13 cellular contexts compared by ENCODE assay signal in genomic region chr5:115977988-115978387, GRCh38. TPM values are rescaled to one million over a fixed set of nuclear protein-coding genes. Genes with fewer than 3 reads are reported as not detected.
DNase-seq lines count a peak whose midpoint lies in the region; ATAC-seq, FAIRE-seq and TF ChIP-seq lines count a peak whose summit lies in the region.
"Had no signal": no experiment of that assay in that cellular context is flagged by ENCODE, and none has a peak within 500 bp of the region (broad histone marks: within the 10 kb centered on the region; RNA-seq: fewer than 3 reads in every experiment).

No MANE protein-coding gene starts in this region.

- TF ChIP-seq EP300 in HepG2 (IDR thresholded peaks at IDR 0.05; ENCODE audit: low read depth in 2 of 2, low read length in 2 of 2) = no peak
- TF ChIP-seq EP300 in HepG2 (CRISPR knock-in tag; IDR thresholded peaks at IDR 0.05; ENCODE audit: borderline replicate concordance) = no peak

- no TSS peak for BruUV-seq in HepG2 (replicated peaks; lab: Mats Ljungman, UMichigan)

- H3K36me3 Mint-ChIP-seq in chondrocyte (ENCODE audit: low read depth) = no peaks in the 10 kb centered on the region
- H3K36me3 Mint-ChIP-seq in endothelial cell (ENCODE audit: low read depth, unreplicated experiment) = no peaks in the 10 kb centered on the region
- H3K36me3 Mint-ChIP-seq: CD4-positive, CD25-positive, alpha-beta regulatory T cell had no signal

- DNase-seq in AG08395 (ENCODE audit: low spot score) (peak; percentile 79), chondrocyte (ENCODE audit: low spot score) (no peak), lower lobe of right lung (no peak), D341Med (ENCODE audit: low spot score) (no peak), endothelial cell (ENCODE audit: low spot score) (no peak), HepG2 (ENCODE audit: low spot score) (no peak)
- DNase-seq: CD4-positive, CD25-positive, alpha-beta regulatory T cell had no signal

- no peaks in the 10 kb centered on the region for H3K79me2 ChIP-seq in HepG2 (ENCODE audit: insufficient read depth, low read length)

- H3K27me3 Mint-ChIP-seq in chondrocyte (ENCODE audit: low read depth) (no peaks in the 10 kb centered on the region), endothelial cell (ENCODE audit: unreplicated experiment) (no peaks in the 10 kb centered on the region)

- H3K9ac ChIP-seq in HepG2 (ENCODE audit: insufficient read depth, low read depth, low read length) = no peak overlapping the region

- no peak overlapping the region for H2AFZ ChIP-seq in HepG2 (ENCODE audit: low read length)

- no peak for TF ChIP-seq POLR2A in HepG2 (IDR thresholded peaks at IDR 0.05; ENCODE audit: insufficient read depth in 1 of 2, low read depth in 2 of 2, low read length in 2 of 2)

- TF ChIP-seq CTCF in chondrocyte (IDR thresholded peaks at IDR 0.05) = no peak
- TF ChIP-seq CTCF in lower lobe of right lung (IDR thresholded peaks at IDR 0.05) = no peak
- no peak for TF ChIP-seq CTCF in endothelial cell (IDR thresholded peaks at IDR 0.05; ENCODE audit: unreplicated experiment)
- no peak for TF ChIP-seq CTCF in HepG2 (CRISPR knock-in tag; IDR thresholded peaks at IDR 0.05)

- H3K9me3 ChIP-seq in lower lobe of right lung (no peaks in the 10 kb centered on the region), HepG2 (ENCODE audit: low read length) (no peaks in the 10 kb centered on the region)

- peak; percentile 35 for ATAC-seq in HG02885 (IDR thresholded peaks at IDR 0.05; ENCODE audit: poor library complexity, unreplicated experiment)
- ATAC-seq in lower lobe of right lung = peak in 1 of 2 donors; percentile 36
- no peak for ATAC-seq in HepG2
- ATAC-seq in GM21528 (IDR thresholded peaks at IDR 0.05; ENCODE audit: low FRiP score, unreplicated experiment) = no peak

- 23% methylated on average over 2 of the region's 2 CpGs for WGBS in HepG2 (ENCODE audit: low lambda C conversion rate)

- H3K9me3 Mint-ChIP-seq in chondrocyte (ENCODE audit: low read depth) = peaks cover 7% of the 10 kb centered on the region
- H3K9me3 Mint-ChIP-seq in endothelial cell (ENCODE audit: unreplicated experiment) = no peaks in the 10 kb centered on the region
- H3K9me3 Mint-ChIP-seq: stimulated activated naive CD8-positive, alpha-beta T cell treated with anti-CD3 and anti-CD28 coated beads, Interleukin-15, Interleukin-2, amounts not matched to agents 100 ng/mL and 50 ng/mL, for 24 hours had no signal

- H3K27ac ChIP-seq in lower lobe of right lung = peak overlapping the region; percentile 22
- no peak overlapping the region for H3K27ac ChIP-seq in HepG2 (ENCODE audit: extremely low read length, insufficient read depth, low read length)

- H3K4me1 Mint-ChIP-seq in chondrocyte (ENCODE audit: low read depth) = peaks cover 30% of the 10 kb centered on the region
- H3K4me1 Mint-ChIP-seq in endothelial cell (ENCODE audit: unreplicated experiment) = peaks cover 9% of the 10 kb centered on the region
- H3K4me1 Mint-ChIP-seq: CD4-positive, CD25-positive, alpha-beta regulatory T cell had no signal

- H3K27me3 ChIP-seq in lower lobe of right lung (ENCODE audit: low read depth) (no peaks in the 10 kb centered on the region), HepG2 (ENCODE audit: control insufficient read depth in 1 of 2, insufficient read depth in 2 of 2, low read length in 2 of 2) (no peaks in the 10 kb centered on the region; a peak in 1 of 5 replicates)

- CTCF ChIA-PET in HepG2 (lab: Yijun Ruan, JAX; ENCODE audit: low intra/inter-chr PET ratio, low total read pairs) = no interaction called here

- in situ Hi-C loops in HepG2 (cut with HindIII; ENCODE audit: extremely low pct_ligation_motif_present, low pct_unique_long_range_greater_than_20kb) = no loop called here

- POLR2A ChIA-PET in HepG2 (lab: Yijun Ruan, JAX) = no interaction called here

- H3K4me3 Mint-ChIP-seq in chondrocyte (ENCODE audit: unreplicated experiment) = no peak overlapping the region
- no peak overlapping the region for H3K4me3 Mint-ChIP-seq in endothelial cell (ENCODE audit: unreplicated experiment)
- H3K4me3 Mint-ChIP-seq: CD4-positive, CD25-positive, alpha-beta regulatory T cell; stimulated activated naive CD8-positive, alpha-beta T cell treated with anti-CD3 and anti-CD28 coated beads, Interleukin-15, Interleukin-2, amounts not matched to agents 100 ng/mL and 50 ng/mL, for 24 hours had no signal

- intact Hi-C loops in lower lobe of right lung (cut with DNase I) (no loop called here), HepG2 (cut with micrococcal nuclease; ENCODE audit: unreplicated experiment) (no loop called here)

- H3K27ac Mint-ChIP-seq in chondrocyte (ENCODE audit: unreplicated experiment) (peak overlapping the region; percentile 67), endothelial cell (ENCODE audit: unreplicated experiment) (no peak overlapping the region)
- H3K27ac Mint-ChIP-seq: CD4-positive, CD25-positive, alpha-beta regulatory T cell; stimulated activated naive CD8-positive, alpha-beta T cell treated with anti-CD3 and anti-CD28 coated beads, Interleukin-15, Interleukin-2, amounts not matched to agents 100 ng/mL and 50 ng/mL, for 24 hours had no signal

- H4K20me1 ChIP-seq in HepG2 (ENCODE audit: insufficient read depth, low read length) = no peaks in the 10 kb centered on the region

- H3K36me3 ChIP-seq in lower lobe of right lung (no peaks in the 10 kb centered on the region), HepG2 (replicated peaks in 1 of 2; ENCODE audit: control insufficient read depth in 1 of 2, insufficient read depth in 2 of 2, low read length in 2 of 2) (no peaks in the 10 kb centered on the region)

- TF ChIP-seq RAD21 in HepG2 (CRISPR knock-in tag; IDR thresholded peaks at IDR 0.05) = no peak

- no peaks in the 10 kb centered on the region for H3K4me1 ChIP-seq in lower lobe of right lung
- no peaks in the 10 kb centered on the region for H3K4me1 ChIP-seq in HepG2 (ENCODE audit: insufficient read depth, low read length)

- FAIRE-seq in HepG2 (lab: Jason Lieb, UNC) = no peak
- FAIRE-seq: keratinocyte had no signal

- H3K4me3 ChIP-seq in lower lobe of right lung (no peak overlapping the region), HepG2 (replicated peaks in 1 of 3; ENCODE audit: insufficient read depth in 1 of 3, low read depth in 2 of 3, low read length in 3 of 3) (no peak overlapping the region)
- H3K4me3 ChIP-seq: coronary artery had no signal

- H3K4me2 ChIP-seq in HepG2 (ENCODE audit: low read depth, low read length) = no peak overlapping the region

TF ChIP-seq in HepG2, 621 proteins besides CTCF, POLR2A, EP300 and RAD21 (continues in another document):
- TF ChIP-seq MBD4 (IDR thresholded peaks at IDR 0.05; ENCODE audit: borderline replicate concordance, low read length) = no peak

RNA-seq across cellular contexts. Expression of gene LVRN, which starts 15.7 kb away (rescaled TPM):
- total RNA-seq in chondrocyte (0.19 to 0.62 TPM (median 0.46 TPM) in 3 replicates), lower lobe of right lung (1.3 TPM), endothelial cell (ENCODE audit: unreplicated experiment) (1.3 TPM), HepG2 (2016; rRNA removed; fragmentation: Illumina TruSeq; extraction: Trizol) (0.09 and 0.14 TPM in 2 replicates)
- total RNA-seq in HepG2 (2016; cell fraction: cytosol; rRNA removed; fragmentation: Illumina TruSeq; extraction: Trizol; ENCODE audit: low read depth) = not detected in 2 replicates
- 0.06 TPM in 1 of 2 replicates, not detected in the other for total RNA-seq in HepG2 (2016; cell fraction: insoluble cytoplasmic fraction; rRNA removed; fragmentation: Illumina TruSeq; extraction: Trizol)
- total RNA-seq in HepG2 (2016; cell fraction: membrane; rRNA removed; fragmentation: Illumina TruSeq; extraction: Trizol) = 0.10 and 0.19 TPM in 2 replicates
- not detected in 2 replicates for total RNA-seq in HepG2 (2016; cell fraction: nucleus; rRNA removed; fragmentation: Illumina TruSeq; extraction: Trizol)
- polyA plus RNA-seq in HepG2 (2011; rRNA removed) = 0.20 and 0.44 TPM in 2 replicates
- 0.04 and 0.09 TPM in 2 replicates for polyA plus RNA-seq in HepG2 (2011; cell fraction: cytosol; rRNA removed)
- 0.27 and 0.95 TPM in 2 replicates for polyA plus RNA-seq in HepG2 (2011; cell fraction: nucleus; rRNA removed)
- 0.19 and 0.36 TPM in 2 replicates for polyA plus RNA-seq in HepG2 (2012)
- polyA plus RNA-seq in HepG2 (2016; cell fraction: cytosol; fragmentation: Illumina TruSeq; extraction: Trizol; ENCODE audit: low read depth) = not detected in 2 replicates
- 0.04 TPM in 1 of 2 replicates, not detected in the other for polyA plus RNA-seq in HepG2 (2016; cell fraction: insoluble cytoplasmic fraction; fragmentation: Illumina TruSeq; extraction: Trizol; ENCODE audit: low read depth)
- 0.05 TPM in 1 of 2 replicates, not detected in the other for polyA plus RNA-seq in HepG2 (2016; cell fraction: membrane; fragmentation: Illumina TruSeq; extraction: Trizol; ENCODE audit: low read depth)
- 0.12 and 0.23 TPM in 2 replicates for polyA plus RNA-seq in HepG2 (2016; cell fraction: nucleus; fragmentation: Illumina TruSeq; extraction: Trizol; ENCODE audit: insufficient read depth, low read depth)
- polyA minus RNA-seq in HepG2 (2011; rRNA and poly(A)+ RNA removed; ENCODE audit: low replicate concordance) = 0.10 TPM in 1 of 2 replicates, not detected in the other
- not detected in 2 replicates for polyA minus RNA-seq in HepG2 (2011; cell fraction: cytosol; rRNA and poly(A)+ RNA removed)
- polyA minus RNA-seq in HepG2 (2011; cell fraction: nucleus; rRNA and poly(A)+ RNA removed) = 1.2 and 1.5 TPM in 2 replicates
- total RNA-seq: CD4-positive, CD25-positive, alpha-beta regulatory T cell; HT-29 had no signal
- polyA plus RNA-seq: CD4-positive, CD25-positive, alpha-beta regulatory T cell had no signal

RNA-seq across cellular contexts. Expression of gene ARL14EPL, which starts 54.3 kb away (rescaled TPM):
- total RNA-seq in chondrocyte (not detected in 3 replicates), lower lobe of right lung (not detected), endothelial cell (ENCODE audit: unreplicated experiment) (not detected), HepG2 (2016; rRNA removed; fragmentation: Illumina TruSeq; extraction: Trizol) (not detected in 2 replicates)
- total RNA-seq in HepG2 (2016; cell fraction: cytosol; rRNA removed; fragmentation: Illumina TruSeq; extraction: Trizol; ENCODE audit: low read depth) = not detected in 2 replicates
- not detected in 2 replicates for total RNA-seq in HepG2 (2016; cell fraction: insoluble cytoplasmic fraction; rRNA removed; fragmentation: Illumina TruSeq; extraction: Trizol)
- total RNA-seq in HepG2 (2016; cell fraction: membrane; rRNA removed; fragmentation: Illumina TruSeq; extraction: Trizol) = not detected in 2 replicates
- total RNA-seq in HepG2 (2016; cell fraction: nucleus; rRNA removed; fragmentation: Illumina TruSeq; extraction: Trizol) = not detected in 2 replicates
- not detected in 2 replicates for polyA plus RNA-seq in HepG2 (2011; rRNA removed)
- polyA plus RNA-seq in HepG2 (2011; cell fraction: cytosol; rRNA removed) = not detected in 2 replicates
- polyA plus RNA-seq in HepG2 (2011; cell fraction: nucleus; rRNA removed) = not detected in 2 replicates
- polyA plus RNA-seq in HepG2 (2012) = not detected in 2 replicates
- polyA plus RNA-seq in HepG2 (2016; cell fraction: cytosol; fragmentation: Illumina TruSeq; extraction: Trizol; ENCODE audit: low read depth) = not detected in 2 replicates
- polyA plus RNA-seq in HepG2 (2016; cell fraction: insoluble cytoplasmic fraction; fragmentation: Illumina TruSeq; extraction: Trizol; ENCODE audit: low read depth) = not detected in 2 replicates
- polyA plus RNA-seq in HepG2 (2016; cell fraction: membrane; fragmentation: Illumina TruSeq; extraction: Trizol; ENCODE audit: low read depth) = not detected in 2 replicates
- not detected in 2 replicates for polyA plus RNA-seq in HepG2 (2016; cell fraction: nucleus; fragmentation: Illumina TruSeq; extraction: Trizol; ENCODE audit: insufficient read depth, low read depth)
- 0.82 TPM in 1 of 2 replicates, not detected in the other for polyA minus RNA-seq in HepG2 (2011; rRNA and poly(A)+ RNA removed; ENCODE audit: low replicate concordance)
- polyA minus RNA-seq in HepG2 (2011; cell fraction: cytosol; rRNA and poly(A)+ RNA removed) = not detected in 2 replicates
- not detected in 2 replicates for polyA minus RNA-seq in HepG2 (2011; cell fraction: nucleus; rRNA and poly(A)+ RNA removed)
- total RNA-seq: CD4-positive, CD25-positive, alpha-beta regulatory T cell; HT-29 had no signal
- polyA plus RNA-seq: CD4-positive, CD25-positive, alpha-beta regulatory T cell; keratinocyte had no signal
